17 cellular contexts compared by ENCODE assay signal in the genomic region with DNA sequence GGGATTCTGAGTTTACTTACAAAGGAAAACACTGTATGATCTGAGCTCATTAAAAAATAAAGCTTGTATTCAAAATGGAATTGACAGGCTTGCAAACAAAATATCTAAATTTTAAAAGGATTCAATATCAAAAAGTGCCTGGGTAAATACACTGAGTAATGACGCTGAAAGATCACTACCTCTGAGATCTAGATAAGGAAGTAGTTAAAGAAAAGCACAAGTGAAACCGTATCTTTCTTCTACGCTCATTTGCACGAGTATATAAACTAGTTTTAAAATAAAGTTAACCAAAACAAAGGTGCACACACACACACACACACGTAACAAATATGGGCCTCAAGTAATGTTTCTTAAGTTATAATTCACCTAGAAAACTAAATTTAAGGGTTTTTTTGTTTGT.
"Had no signal": no experiment of that assay in that cellular context is flagged by ENCODE, and none has a peak within 500 bp of the region (broad histone marks: within the 10 kb centered on the region; RNA-seq: fewer than 3 reads in every experiment).

No MANE protein-coding gene starts in this region.

- H3K27me3 ChIP-seq: foreskin keratinocyte, right atrium auricular region, thyroid gland had no signal

- FAIRE-seq: urothelium cell line had no signal

- H3K27ac ChIP-seq: foreskin keratinocyte, right atrium auricular region, thyroid gland had no signal

- H3K4me3 ChIP-seq: right atrium auricular region, thyroid gland had no signal

- ATAC-seq: foreskin keratinocyte; left ventricle myocardium superior; stimulated activated memory B cell treated with anti-CD40 and anti-IgM and Interleukin-4, amounts not matched to agents 10 μg/mL and 1 μg/mL and 100 μg/mL, for 72 hours had no signal

- H3K9me3 ChIP-seq: right atrium auricular region, thyroid gland had no signal

- DNase-seq: activated CD4-positive, alpha-beta T cell treated with anti-CD3 and anti-CD28 coated beads, Interleukin-2, amount 50 U/mL, for 1 hour; activated CD4-positive, CD25-positive, alpha-beta regulatory T cell; activated CD8-positive, alpha-beta memory T cell treated with anti-CD3 and anti-CD28 coated beads for 24 hours; activated gamma-delta T cell treated with Interleukin-2 at 50 U/mL for 16 hours; activated naive CD8-positive, alpha-beta T cell treated with anti-CD3 and anti-CD28 coated beads, Interleukin-2, amount 10 ng/mL, durations not matched to agents 7 days and 5 days; cortex of kidney; effector memory CD4-positive, alpha-beta T cell; foreskin keratinocyte; kidney glomerular epithelial cell; left ventricle myocardium superior; mesenchymal stem cell; occipital lobe; stimulated activated CD4-positive, alpha-beta T cell treated with anti-CD3 and anti-CD28 coated beads, Interleukin-2, amount 100 ng/mL, for 48 hours; thyroid gland had no signal

- H3K4me1 ChIP-seq: right atrium auricular region, thyroid gland had no signal
